Comparison of ENCODE assay signal across 20 cellular contexts in genomic region chr15:84690342-84690741, GRCh38. TPM values are rescaled to one million over a fixed set of nuclear protein-coding genes. Genes with fewer than 3 reads are reported as not detected.
A peak's percentile ranks its signal among the peaks of the same experiment; 100 is the strongest.
DNase-seq lines count a peak whose midpoint lies in the region; ATAC-seq, FAIRE-seq and TF ChIP-seq lines count a peak whose summit lies in the region.
"Had no signal": no experiment of that assay in that cellular context is flagged by ENCODE, and none has a peak within 500 bp of the region (broad histone marks: within the 10 kb centered on the region; RNA-seq: fewer than 3 reads in every experiment).

No MANE protein-coding gene starts in this region.

- CTCF ChIA-PET in activated CD4-positive, alpha-beta T cell treated with anti-CD3 and anti-CD28 coated beads, Interleukin-2, amount 10 ng/mL, durations not matched to agents 7 days and 5 days (lab: Charles Lee), result no interaction called here
- CTCF ChIA-PET in K562 (lab: Yijun Ruan, JAX; ENCODE audit: low intra/inter-chr PET ratio), result no interaction called here

- H3K27ac Mint-ChIP-seq in activated CD4-positive, alpha-beta T cell treated with anti-CD3 and anti-CD28 coated beads, Interleukin-2, amount 10 ng/mL, durations not matched to agents 24 days and 14 days, result peak overlapping the region; percentile 1
- no peak overlapping the region for H3K27ac Mint-ChIP-seq in activated CD4-positive, alpha-beta T cell treated with anti-CD3 and anti-CD28 coated beads, Interleukin-2, amount 10 ng/mL, durations not matched to agents 7 days and 5 days
- H3K27ac Mint-ChIP-seq in osteocyte (ENCODE audit: unreplicated experiment), result peak overlapping the region; percentile 19
- H3K27ac Mint-ChIP-seq: CD4-positive, alpha-beta T cell had no signal

- H3K4me3 ChIP-seq in DOHH2 (ENCODE audit: low read length), result 0 out of 2 replicates have a peak overlapping the region, but pooled peaks have one; percentile 12
- H3K4me3 ChIP-seq in K562, result no peak overlapping the region
- H3K4me3 ChIP-seq: SK-N-MC had no signal

- no peaks in the 10 kb centered on the region; the same call in 1 of the 2 replicates for H3K9me3 ChIP-seq in DOHH2 (ENCODE audit: control insufficient read depth, insufficient read depth, low read length)
- no peaks in the 10 kb centered on the region for H3K9me3 ChIP-seq in K562 (replicated peaks; ENCODE audit: control insufficient read depth, insufficient read depth, low read depth, low read length)

- no peak for TF ChIP-seq EP300 in K562 (IDR thresholded peaks at IDR 0.05; ENCODE audit: low read length)

- in situ Hi-C loops in K562 (cut with MboI), result no loop called here

- POLR2A ChIA-PET in activated CD4-positive, alpha-beta T cell treated with anti-CD3 and anti-CD28 coated beads, Interleukin-2, amount 10 ng/mL, durations not matched to agents 7 days and 5 days (lab: Charles Lee), result no interaction called here
- POLR2A ChIA-PET in K562 (lab: Yijun Ruan, JAX), result no interaction called here

- no peak overlapping the region for H3K4me3 Mint-ChIP-seq in activated CD4-positive, alpha-beta T cell treated with anti-CD3 and anti-CD28 coated beads, Interleukin-2, amount 10 ng/mL, durations not matched to agents 24 days and 14 days
- no peak overlapping the region for H3K4me3 Mint-ChIP-seq in activated CD4-positive, alpha-beta T cell treated with anti-CD3 and anti-CD28 coated beads, Interleukin-2, amount 10 ng/mL, durations not matched to agents 7 days and 5 days
- H3K4me3 Mint-ChIP-seq in osteocyte (ENCODE audit: unreplicated experiment), result no peak overlapping the region
- H3K4me3 Mint-ChIP-seq: CD4-positive, alpha-beta T cell had no signal

- peaks cover 5% of the 10 kb centered on the region for H3K9me3 Mint-ChIP-seq in activated CD4-positive, alpha-beta T cell treated with anti-CD3 and anti-CD28 coated beads, Interleukin-2, amount 10 ng/mL, durations not matched to agents 24 days and 14 days
- no peaks in the 10 kb centered on the region for H3K9me3 Mint-ChIP-seq in activated CD4-positive, alpha-beta T cell treated with anti-CD3 and anti-CD28 coated beads, Interleukin-2, amount 10 ng/mL, durations not matched to agents 7 days and 5 days
- H3K9me3 Mint-ChIP-seq in osteocyte (ENCODE audit: unreplicated experiment), result no peaks in the 10 kb centered on the region
- H3K9me3 Mint-ChIP-seq: CD4-positive, alpha-beta T cell had no signal

- peaks cover 11% of the 10 kb centered on the region for H3K4me1 Mint-ChIP-seq in activated CD4-positive, alpha-beta T cell treated with anti-CD3 and anti-CD28 coated beads, Interleukin-2, amount 10 ng/mL, durations not matched to agents 24 days and 14 days
- peaks cover 9% of the 10 kb centered on the region for H3K4me1 Mint-ChIP-seq in activated CD4-positive, alpha-beta T cell treated with anti-CD3 and anti-CD28 coated beads, Interleukin-2, amount 10 ng/mL, durations not matched to agents 7 days and 5 days
- peaks cover 8% of the 10 kb centered on the region for H3K4me1 Mint-ChIP-seq in osteocyte (ENCODE audit: unreplicated experiment)

- 94% methylated on average over 8 of the region's 8 CpGs for WGBS in K562 (ENCODE audit: insufficient coverage, low coverage, missing lambda C conversion rate)

- H3K36me3 ChIP-seq in DOHH2 (ENCODE audit: control insufficient read depth, low read length), result peaks cover 40% of the 10 kb centered on the region
- H3K36me3 ChIP-seq in K562 (ENCODE audit: control insufficient read depth, insufficient read depth, low read length), result peaks cover 63% of the 10 kb centered on the region

- peaks cover 15% of the 10 kb centered on the region for H3K4me1 ChIP-seq in DOHH2 (ENCODE audit: control insufficient read depth, low read length)
- peaks cover 0 to 3% of the 10 kb centered on the region in 2 experiments; a peak in 1 of 5 replicates for H3K4me1 ChIP-seq in K562 (replicated peaks in 1 of 2; ENCODE audit: control insufficient read depth in 2 of 2, insufficient read depth in 2 of 2, low read length in 2 of 2)

- peak overlapping the region; percentile 26; the same call in 1 of the 2 replicates for H3K4me2 ChIP-seq in DOHH2 (ENCODE audit: low read length)
- no peak overlapping the region for H3K4me2 ChIP-seq in K562 (ENCODE audit: insufficient read depth, low read length)
- H3K4me2 ChIP-seq: KMS-11 had no signal

- TSS peak; percentile 13 for BruUV-seq in K562 (replicated peaks; lab: Mats Ljungman, UMichigan)

- no peaks in the 10 kb centered on the region for H3K27me3 ChIP-seq in DOHH2 (ENCODE audit: control insufficient read depth, low read length)
- no peaks in the 10 kb centered on the region for H3K27me3 ChIP-seq in K562 (ENCODE audit: control insufficient read depth in 2 of 2, insufficient read depth in 2 of 2, low read length in 2 of 2)

- no peak overlapping the region for H3K9ac ChIP-seq in K562 (ENCODE audit: insufficient read depth in 1 of 2, low read depth in 2 of 2, low read length in 2 of 2)
- H3K9ac ChIP-seq: KMS-11 had no signal

- peaks cover 48% of the 10 kb centered on the region for H3K36me3 Mint-ChIP-seq in activated CD4-positive, alpha-beta T cell treated with anti-CD3 and anti-CD28 coated beads, Interleukin-2, amount 10 ng/mL, durations not matched to agents 24 days and 14 days (ENCODE audit: low read depth)
- H3K36me3 Mint-ChIP-seq in activated CD4-positive, alpha-beta T cell treated with anti-CD3 and anti-CD28 coated beads, Interleukin-2, amount 10 ng/mL, durations not matched to agents 7 days and 5 days (ENCODE audit: low read depth), result peaks cover 52% of the 10 kb centered on the region
- peaks cover 26% of the 10 kb centered on the region for H3K36me3 Mint-ChIP-seq in osteocyte (ENCODE audit: unreplicated experiment)

- H3K79me2 ChIP-seq in DOHH2 (ENCODE audit: control insufficient read depth, low read length), result peaks cover 45% of the 10 kb centered on the region
- peaks cover 53% of the 10 kb centered on the region for H3K79me2 ChIP-seq in K562 (ENCODE audit: control insufficient read depth, insufficient read depth, low read length)

- no peaks in the 10 kb centered on the region for H3K27me3 Mint-ChIP-seq in activated CD4-positive, alpha-beta T cell treated with anti-CD3 and anti-CD28 coated beads, Interleukin-2, amount 10 ng/mL, durations not matched to agents 24 days and 14 days
- H3K27me3 Mint-ChIP-seq in activated CD4-positive, alpha-beta T cell treated with anti-CD3 and anti-CD28 coated beads, Interleukin-2, amount 10 ng/mL, durations not matched to agents 7 days and 5 days, result no peaks in the 10 kb centered on the region
- H3K27me3 Mint-ChIP-seq in osteocyte (ENCODE audit: unreplicated experiment), result no peaks in the 10 kb centered on the region
- H3K27me3 Mint-ChIP-seq: CD4-positive, alpha-beta T cell had no signal

- TF ChIP-seq RAD21 in K562 (CRISPR knock-in tag; conservative IDR thresholded peaks at IDR 0.05 in 1 of 2, IDR thresholded peaks at IDR 0.05 in 1 of 2), result no peak

- H4K20me1 ChIP-seq in DOHH2 (ENCODE audit: control insufficient read depth, insufficient read depth, low read depth, low read length), result no peaks in the 10 kb centered on the region
- no peaks in the 10 kb centered on the region for H4K20me1 ChIP-seq in K562 (replicated peaks; ENCODE audit: control insufficient read depth, insufficient read depth, low read length)

- no peak for ATAC-seq in K562
- no peak for ATAC-seq in GM18520 (IDR thresholded peaks at IDR 0.05; ENCODE audit: unreplicated experiment)
- ATAC-seq in HG03159 (IDR thresholded peaks at IDR 0.05; ENCODE audit: unreplicated experiment), result no peak

- no peaks in the 10 kb centered on the region for H3K9me2 ChIP-seq in DOHH2 (replicated peaks; ENCODE audit: control insufficient read depth, low read length)

- no peak for TF ChIP-seq CTCF in DOHH2 (IDR thresholded peaks at IDR 0.05; ENCODE audit: low read depth, low read length, poor library complexity, severe bottlenecking)
- no peak for TF ChIP-seq CTCF in K562 (IDR thresholded peaks at IDR 0.05 in 2 of 3, conservative IDR thresholded peaks at IDR 0.05 in 1 of 3; ENCODE audit: insufficient read depth in 2 of 3, low read depth in 1 of 3, low read length in 3 of 3)
- TF ChIP-seq CTCF in osteocyte (IDR thresholded peaks at IDR 0.05), result no peak

- no peak overlapping the region for H2AFZ ChIP-seq in K562 (ENCODE audit: low read depth, low read length)

- FAIRE-seq in K562 (lab: Jason Lieb, UNC), result no peak

- TF ChIP-seq POLR2A in K562 (conservative IDR thresholded peaks at IDR 0.05), result no peak

- intact Hi-C loops in activated CD4-positive, alpha-beta T cell treated with anti-CD3 and anti-CD28 coated beads, Interleukin-2, amount 10 ng/mL, durations not matched to agents 24 days and 14 days (cut with micrococcal nuclease), result no loop called here
- intact Hi-C loops in K562 (cut with micrococcal nuclease), result no loop called here

- DNase-seq in activated CD4-positive, alpha-beta T cell treated with anti-CD3 and anti-CD28 coated beads, Interleukin-2, amount 10 ng/mL, durations not matched to agents 24 days and 14 days, result no peak
- DNase-seq in activated CD4-positive, alpha-beta T cell treated with anti-CD3 and anti-CD28 coated beads, Interleukin-2, amount 10 ng/mL, durations not matched to agents 7 days and 5 days, result no peak
- DNase-seq in K562 (ENCODE audit: extremely low read depth in 1 of 4, low spot score in 3 of 4) (no peak), osteocyte (ENCODE audit: extremely low spot score, unreplicated experiment) (no peak), NCI-H446 treated with DMSO at 0.1 percent for 48 hours (lab: John Stamatoyannopoulos, UW) (no peak)
- DNase-seq: 8988T; CD4-positive, alpha-beta T cell; HCEC 1CT; MV-4-11; NCI-H1417; NCI-H187 treated with DMSO at 0.1 percent for 48 hours; NCI-H2227 treated with DMSO at 0.1 percent for 48 hours; NCI-H524; NCI-H82; SHP77 had no signal

- peaks cover 4% of the 10 kb centered on the region; the same call in 1 of the 2 replicates for H3F3A ChIP-seq in DOHH2 (ENCODE audit: control insufficient read depth, insufficient read depth)

- H3K9me1 ChIP-seq in K562 (ENCODE audit: control insufficient read depth, insufficient read depth, low read length), result no peaks in the 10 kb centered on the region

- H3K27ac ChIP-seq in DOHH2 (ENCODE audit: low read depth, low read length) (peak overlapping the region; percentile 35; the same call in 1 of the 2 replicates), K562 (ENCODE audit: extremely low read depth, low read depth, low read length) (no peak overlapping the region)
- H3K27ac ChIP-seq: KMS-11, SK-N-MC had no signal

RNA-seq across cellular contexts. Expression of gene SEC11A, which starts 25.6 kb away (rescaled TPM):
- total RNA-seq in activated CD4-positive, alpha-beta T cell treated with anti-CD3 and anti-CD28 coated beads, Interleukin-2, amount 10 ng/mL, durations not matched to agents 24 days and 14 days, result 101 and 108 TPM in 2 replicates
- 100 to 1,000 TPM; 110 to 119 TPM for total RNA-seq in activated CD4-positive, alpha-beta T cell treated with anti-CD3 and anti-CD28 coated beads, Interleukin-2, amount 10 ng/mL, durations not matched to agents 7 days and 5 days
- total RNA-seq in K562 (2011; cell fraction: chromatin; rRNA removed; ENCODE audit: low replicate concordance), result 73.8 and 151 TPM in 2 replicates
- 86.1 and 103 TPM in 2 replicates for total RNA-seq in K562 (2011; cell fraction: nucleolus; rRNA removed)
- 189 and 195 TPM in 2 replicates for total RNA-seq in K562 (2011; cell fraction: nucleoplasm; rRNA removed)
- total RNA-seq in K562 (2014; rRNA removed), result 170 and 198 TPM in 2 replicates
- total RNA-seq in K562 (2014; rRNA removed; fragmentation: Illumina TruSeq; extraction: Trizol), result 270 and 314 TPM in 2 replicates
- total RNA-seq in K562 (2015; rRNA removed; fragmentation: Illumina TruSeq; extraction: Trizol), result 204 and 217 TPM in 2 replicates
- 175 and 183 TPM in 2 replicates for total RNA-seq in K562 (2021)
- 166 and 238 TPM in 2 replicates for polyA plus RNA-seq in K562 (2011; rRNA removed)
- polyA plus RNA-seq in K562 (2011; cell fraction: cytosol; rRNA removed), result 49.8 and 172 TPM in 2 replicates
- polyA plus RNA-seq in K562 (2011; cell fraction: nucleus; rRNA removed), result 32.1 and 71.9 TPM in 2 replicates
- polyA plus RNA-seq in K562 (2012), result 230 and 261 TPM in 2 replicates
- polyA plus RNA-seq in K562 (2014; fragmentation: Illumina TruSeq; extraction: Trizol), result 240 and 254 TPM in 2 replicates
- 100 to 1,000 TPM; 206 to 229 TPM for polyA plus RNA-seq in K562 (2014; fragmentation: Nextera tagmentation; extraction: Ambion mirVana)
- polyA plus RNA-seq in K562 (2014; rRNA removed), result 301 and 310 TPM in 2 replicates
- 166 and 171 TPM in 2 replicates for polyA minus RNA-seq in K562 (2011; rRNA and poly(A)+ RNA removed)
- polyA minus RNA-seq in K562 (2011; cell fraction: cytosol; rRNA and poly(A)+ RNA removed), result 52.9 and 55.4 TPM in 2 replicates
- polyA minus RNA-seq in K562 (2011; cell fraction: nucleus; rRNA and poly(A)+ RNA removed), result 17.9 and 29.9 TPM in 2 replicates
- 201 and 202 TPM in 2 replicates for total RNA-seq in osteocyte

RNA-seq across cellular contexts. Expression of gene NMB, which starts 32.3 kb away (rescaled TPM):
- total RNA-seq in activated CD4-positive, alpha-beta T cell treated with anti-CD3 and anti-CD28 coated beads, Interleukin-2, amount 10 ng/mL, durations not matched to agents 24 days and 14 days, result 2.8 and 3.7 TPM in 2 replicates
- total RNA-seq in activated CD4-positive, alpha-beta T cell treated with anti-CD3 and anti-CD28 coated beads, Interleukin-2, amount 10 ng/mL, durations not matched to agents 7 days and 5 days, result 1 to 10 TPM; 2.8 to 3.8 TPM
- total RNA-seq in K562 (2011; cell fraction: chromatin; rRNA removed; ENCODE audit: low replicate concordance), result 0.53 TPM in 1 of 2 replicates, not detected in the other
- total RNA-seq in K562 (2011; cell fraction: nucleolus; rRNA removed), result 0.83 and 1.1 TPM in 2 replicates
- 0.66 TPM in 1 of 2 replicates, not detected in the other for total RNA-seq in K562 (2011; cell fraction: nucleoplasm; rRNA removed)
- total RNA-seq in K562 (2014; rRNA removed) (0.53 TPM in 1 of 2 replicates, not detected in the other), K562 (2014; rRNA removed; fragmentation: Illumina TruSeq; extraction: Trizol) (not detected in 2 replicates), K562 (2015; rRNA removed; fragmentation: Illumina TruSeq; extraction: Trizol) (not detected in 2 replicates), K562 (2021) (0.16 and 0.25 TPM in 2 replicates), osteocyte (4.4 and 4.7 TPM in 2 replicates)
- polyA plus RNA-seq in K562 (2011; rRNA removed) (0.07 and 0.22 TPM in 2 replicates), K562 (2014; fragmentation: Illumina TruSeq; extraction: Trizol) (not detected in 2 replicates), K562 (2014; fragmentation: Nextera tagmentation; extraction: Ambion mirVana) (under 1 TPM; 0.06 to 0.11 TPM), K562 (2014; rRNA removed) (not detected in 2 replicates)
- 0.18 TPM in 1 of 2 replicates, not detected in the other for polyA plus RNA-seq in K562 (2011; cell fraction: cytosol; rRNA removed)
- 0.11 and 0.78 TPM in 2 replicates for polyA plus RNA-seq in K562 (2011; cell fraction: nucleus; rRNA removed)
- 0.13 and 0.17 TPM in 2 replicates for polyA plus RNA-seq in K562 (2012)
- not detected in 2 replicates for polyA minus RNA-seq in K562 (2011; rRNA and poly(A)+ RNA removed)
- polyA minus RNA-seq in K562 (2011; cell fraction: cytosol; rRNA and poly(A)+ RNA removed), result not detected in 2 replicates
- 0.33 and 0.40 TPM in 2 replicates for polyA minus RNA-seq in K562 (2011; cell fraction: nucleus; rRNA and poly(A)+ RNA removed)

RNA-seq across cellular contexts. Expression of gene WDR73, which starts 36.3 kb away (rescaled TPM):
- total RNA-seq in activated CD4-positive, alpha-beta T cell treated with anti-CD3 and anti-CD28 coated beads, Interleukin-2, amount 10 ng/mL, durations not matched to agents 24 days and 14 days, result 24.5 and 28.0 TPM in 2 replicates
- 10 to 100 TPM; 22.1 to 23.8 TPM for total RNA-seq in activated CD4-positive, alpha-beta T cell treated with anti-CD3 and anti-CD28 coated beads, Interleukin-2, amount 10 ng/mL, durations not matched to agents 7 days and 5 days
- total RNA-seq in K562 (2011; cell fraction: chromatin; rRNA removed; ENCODE audit: low replicate concordance), result 56.0 and 88.7 TPM in 2 replicates
- 38.7 and 40.2 TPM in 2 replicates for total RNA-seq in K562 (2011; cell fraction: nucleolus; rRNA removed)
- 39.6 and 44.4 TPM in 2 replicates for total RNA-seq in K562 (2011; cell fraction: nucleoplasm; rRNA removed)
- total RNA-seq in K562 (2014; rRNA removed) (20.7 and 21.7 TPM in 2 replicates), K562 (2014; rRNA removed; fragmentation: Illumina TruSeq; extraction: Trizol) (24.3 and 24.4 TPM in 2 replicates), K562 (2015; rRNA removed; fragmentation: Illumina TruSeq; extraction: Trizol) (18.6 and 19.8 TPM in 2 replicates), K562 (2021) (21.7 and 22.8 TPM in 2 replicates), osteocyte (22.2 and 25.2 TPM in 2 replicates)
- polyA plus RNA-seq in K562 (2011; rRNA removed) (20.1 and 24.3 TPM in 2 replicates), K562 (2014; fragmentation: Illumina TruSeq; extraction: Trizol) (21.9 and 25.4 TPM in 2 replicates), K562 (2014; fragmentation: Nextera tagmentation; extraction: Ambion mirVana) (10 to 100 TPM in 1 of 2 experiments, 1 to 10 TPM in 1; 9.2 to 11.5 TPM), K562 (2014; rRNA removed) (23.9 and 30.7 TPM in 2 replicates)
- polyA plus RNA-seq in K562 (2011; cell fraction: cytosol; rRNA removed), result 19.5 and 21.1 TPM in 2 replicates
- 46.9 and 57.8 TPM in 2 replicates for polyA plus RNA-seq in K562 (2011; cell fraction: nucleus; rRNA removed)
- polyA plus RNA-seq in K562 (2012), result 16.7 and 20.6 TPM in 2 replicates
- 23.4 and 29.0 TPM in 2 replicates for polyA minus RNA-seq in K562 (2011; rRNA and poly(A)+ RNA removed)
- polyA minus RNA-seq in K562 (2011; cell fraction: cytosol; rRNA and poly(A)+ RNA removed), result 6.8 and 11.5 TPM in 2 replicates
- 17.0 and 20.9 TPM in 2 replicates for polyA minus RNA-seq in K562 (2011; cell fraction: nucleus; rRNA and poly(A)+ RNA removed)

RNA-seq across cellular contexts. Expression of gene ZNF592, which starts 58.0 kb away (rescaled TPM):
- 30.0 and 30.6 TPM in 2 replicates for total RNA-seq in activated CD4-positive, alpha-beta T cell treated with anti-CD3 and anti-CD28 coated beads, Interleukin-2, amount 10 ng/mL, durations not matched to agents 24 days and 14 days
- 10 to 100 TPM; 44.3 to 51.9 TPM for total RNA-seq in activated CD4-positive, alpha-beta T cell treated with anti-CD3 and anti-CD28 coated beads, Interleukin-2, amount 10 ng/mL, durations not matched to agents 7 days and 5 days
- total RNA-seq in K562 (2011; cell fraction: chromatin; rRNA removed; ENCODE audit: low replicate concordance), result 22.7 and 35.2 TPM in 2 replicates
- 18.4 and 21.7 TPM in 2 replicates for total RNA-seq in K562 (2011; cell fraction: nucleolus; rRNA removed)
- total RNA-seq in K562 (2011; cell fraction: nucleoplasm; rRNA removed), result 22.7 and 26.9 TPM in 2 replicates
- total RNA-seq in K562 (2014; rRNA removed) (5.9 and 9.1 TPM in 2 replicates), K562 (2014; rRNA removed; fragmentation: Illumina TruSeq; extraction: Trizol) (6.3 and 6.6 TPM in 2 replicates), K562 (2015; rRNA removed; fragmentation: Illumina TruSeq; extraction: Trizol) (9.1 and 9.2 TPM in 2 replicates), K562 (2021) (22.0 and 23.8 TPM in 2 replicates), osteocyte (30.1 and 31.0 TPM in 2 replicates)
- polyA plus RNA-seq in K562 (2011; rRNA removed) (7.4 and 10.4 TPM in 2 replicates), K562 (2014; fragmentation: Illumina TruSeq; extraction: Trizol) (18.5 and 18.8 TPM in 2 replicates), K562 (2014; fragmentation: Nextera tagmentation; extraction: Ambion mirVana) (1 to 10 TPM in 1 of 2 experiments, under 1 TPM in 1; 0.88 to 1.7 TPM), K562 (2014; rRNA removed) (11.6 TPM in 2 replicates)
- polyA plus RNA-seq in K562 (2011; cell fraction: cytosol; rRNA removed), result 8.8 and 14.0 TPM in 2 replicates
- polyA plus RNA-seq in K562 (2011; cell fraction: nucleus; rRNA removed), result 15.9 and 24.2 TPM in 2 replicates
- polyA plus RNA-seq in K562 (2012), result 12.6 and 16.1 TPM in 2 replicates
- polyA minus RNA-seq in K562 (2011; rRNA and poly(A)+ RNA removed), result 7.6 and 8.8 TPM in 2 replicates
- polyA minus RNA-seq in K562 (2011; cell fraction: cytosol; rRNA and poly(A)+ RNA removed), result 13.0 and 13.9 TPM in 2 replicates
- polyA minus RNA-seq in K562 (2011; cell fraction: nucleus; rRNA and poly(A)+ RNA removed), result 8.2 and 9.0 TPM in 2 replicates
